1 cellular context compared by ENCODE assay signal in genomic region chr9:14316574-14317304, GRCh38.
TF ChIP-seq lines count a peak whose summit lies in the region.

No MANE protein-coding gene starts in this region.

TF ChIP-seq in WTC11, 78 proteins besides CTCF, POLR2A, EP300 and RAD21 (continued from another document):
- TF ChIP-seq PRDM15 (CRISPR knock-in tag; IDR thresholded peaks at IDR 0.05) = no peak
- no peak for TF ChIP-seq TCF7 (CRISPR knock-in tag; IDR thresholded peaks at IDR 0.05; ENCODE audit: low read depth)
- TF ChIP-seq TEAD4 (CRISPR knock-in tag; IDR thresholded peaks at IDR 0.05) = no peak
- no peak for TF ChIP-seq E2F4 (CRISPR knock-in tag; IDR thresholded peaks at IDR 0.05; ENCODE audit: borderline replicate concordance, low read depth)
- no peak for TF ChIP-seq NR1H2 (CRISPR knock-in tag; IDR thresholded peaks at IDR 0.05)
- TF ChIP-seq USF2 (CRISPR knock-in tag; IDR thresholded peaks at IDR 0.05) = no peak
- TF ChIP-seq MAX (CRISPR knock-in tag; IDR thresholded peaks at IDR 0.05) = no peak
- TF ChIP-seq ZNF423 (CRISPR knock-in tag; IDR thresholded peaks at IDR 0.05) = no peak
